ENCODE assay signal across 19 cellular contexts in genomic region chr2:179348921-179349320, GRCh38.
DNase-seq lines count a peak whose midpoint lies in the region; ATAC-seq and TF ChIP-seq lines count a peak whose summit lies in the region.
"Had no signal": no experiment of that assay in that cellular context is flagged by ENCODE, and none has a peak within 500 bp of the region (broad histone marks: within the 10 kb centered on the region; RNA-seq: fewer than 3 reads in every experiment).

No MANE protein-coding gene starts in this region.

- no peak overlapping the region for H3K4me2 ChIP-seq in GM23248 (ENCODE audit: unreplicated experiment)
- no peak overlapping the region for H3K4me2 ChIP-seq in smooth muscle cell
- H3K4me2 ChIP-seq: SK-N-SH had no signal

- H3K36me3 ChIP-seq in GM23248 (ENCODE audit: low read depth) (no peaks in the 10 kb centered on the region), adipocyte (ENCODE audit: control insufficient read depth, insufficient read depth, low read length, severe bottlenecking) (no peaks in the 10 kb centered on the region), gastroesophageal sphincter (no peaks in the 10 kb centered on the region), smooth muscle cell (ENCODE audit: low read depth) (no peaks in the 10 kb centered on the region), upper lobe of right lung (no peaks in the 10 kb centered on the region)

- H3K27ac ChIP-seq in GM23248 (no peak overlapping the region), gastroesophageal sphincter (peak overlapping the region in 3 of 4 donors; percentile 42 to 63 (median 45)), smooth muscle cell (ENCODE audit: low read depth) (no peak overlapping the region), upper lobe of right lung (no peak overlapping the region)
- H3K27ac ChIP-seq: C4-2B had no signal

- H3K4me3 ChIP-seq in GM23248 (no peak overlapping the region), adipocyte (ENCODE audit: low read length) (no peak overlapping the region), gastroesophageal sphincter (no peak overlapping the region), smooth muscle cell (no peak overlapping the region), upper lobe of right lung (no peak overlapping the region)

- H3F3A ChIP-seq in GM23248 (ENCODE audit: insufficient read depth), result no peaks in the 10 kb centered on the region
- no peaks in the 10 kb centered on the region for H3F3A ChIP-seq in smooth muscle cell (ENCODE audit: low read depth)

- WGBS in GM23248 (ENCODE audit: low coverage in 1 of 2, low lambda C conversion rate in 2 of 2, missing lambda C conversion rate in 2 of 2), 2 experiments, result 36 to 46% methylated on average over 3 of the region's 3 CpGs
- 33% methylated on average over 3 of the region's 3 CpGs for WGBS in gastroesophageal sphincter (ENCODE audit: low coverage in 1 of 2), 2 donors
- WGBS in smooth muscle cell (ENCODE audit: low lambda C conversion rate), result 80% methylated on average over 3 of the region's 3 CpGs

- no peaks in the 10 kb centered on the region for H3K9me2 ChIP-seq in GM23248 (ENCODE audit: insufficient read depth)
- H3K9me2 ChIP-seq: SK-N-SH had no signal

- H3K9me3 ChIP-seq in GM23248 (ENCODE audit: low read depth), result no peaks in the 10 kb centered on the region
- H3K9me3 ChIP-seq in adipocyte (ENCODE audit: control insufficient read depth, low read length), result no peaks in the 10 kb centered on the region
- no peaks in the 10 kb centered on the region for H3K9me3 ChIP-seq in gastroesophageal sphincter
- H3K9me3 ChIP-seq in smooth muscle cell (replicated peaks; ENCODE audit: low read depth), result no peaks in the 10 kb centered on the region
- H3K9me3 ChIP-seq in upper lobe of right lung, result no peaks in the 10 kb centered on the region
- H3K9me3 ChIP-seq: SK-N-SH had no signal

- no peak for TF ChIP-seq EP300 in gastroesophageal sphincter (IDR thresholded peaks at IDR 0.05)

- H3K27me3 ChIP-seq in GM23248 (replicated peaks; ENCODE audit: insufficient read depth) (no peaks in the 10 kb centered on the region), adipocyte (replicated peaks; ENCODE audit: control insufficient read depth, insufficient read depth, low read length) (no peaks in the 10 kb centered on the region), gastroesophageal sphincter (no peaks in the 10 kb centered on the region), smooth muscle cell (ENCODE audit: low read depth) (no peaks in the 10 kb centered on the region), upper lobe of right lung (no peaks in the 10 kb centered on the region)

- peak; percentile 26 for DNase-seq in GM23248
- DNase-seq in adipocyte (ENCODE audit: low read depth), result peak; percentile 13
- DNase-seq in smooth muscle cell (lab: John Stamatoyannopoulos, UW; ENCODE audit: unreplicated experiment), result no peak
- no peak for DNase-seq in T1000 (lab: John Stamatoyannopoulos, UW)
- no peak for DNase-seq in upper lobe of right lung
- no peak for DNase-seq in NCI-H2029 (lab: John Stamatoyannopoulos, UW)
- DNase-seq: DMS79, H7, HFFc6, MM.1S, NCI-H1092 treated with DMSO at 0.1 percent for 48 hours, NCI-H146, NCI-H2081 treated with DMSO at 0.1 percent for 48 hours, NCI-H446 treated with DMSO at 0.1 percent for 48 hours, OCI-M1, SHP77 treated with DMSO at 0.1 percent for 48 hours, SK-N-SH had no signal

- H3K4me1 ChIP-seq in GM23248 (ENCODE audit: insufficient read depth) (peaks cover 14% of the 10 kb centered on the region), adipocyte (ENCODE audit: control insufficient read depth, insufficient read depth, low read length) (peaks cover 13% of the 10 kb centered on the region), gastroesophageal sphincter (peaks cover 8 to 36% (median 10%) of the 10 kb centered on the region in 3 donors), smooth muscle cell (ENCODE audit: low read depth) (peaks cover 10% of the 10 kb centered on the region), upper lobe of right lung (no peaks in the 10 kb centered on the region)

- peak overlapping the region; percentile 26; the same call in 1 of the 2 replicates for H2AFZ ChIP-seq in GM23248
- H2AFZ ChIP-seq in smooth muscle cell (ENCODE audit: low read depth), result peak overlapping the region; percentile 33

- H3K9ac ChIP-seq in GM23248 (no peak overlapping the region), adipocyte (ENCODE audit: low read length) (no peak overlapping the region), smooth muscle cell (ENCODE audit: low read depth) (no peak overlapping the region)
- H3K9ac ChIP-seq: SK-N-SH had no signal

- TF ChIP-seq POLR2A in gastroesophageal sphincter (IDR thresholded peaks at IDR 0.05), result no peak

- H3K79me2 ChIP-seq in GM23248 (ENCODE audit: insufficient read depth) (no peaks in the 10 kb centered on the region), smooth muscle cell (ENCODE audit: low read depth) (no peaks in the 10 kb centered on the region)

- H4K20me1 ChIP-seq in GM23248 (ENCODE audit: insufficient read depth), result no peaks in the 10 kb centered on the region
- no peaks in the 10 kb centered on the region for H4K20me1 ChIP-seq in smooth muscle cell (ENCODE audit: low read depth)

- intact Hi-C loops in upper lobe of right lung (cut with DNase I), result no loop called here

- ATAC-seq in gastroesophageal sphincter, result no peak
- no peak for ATAC-seq in upper lobe of right lung

- in situ Hi-C loops in GM23248 (cut with MboI), result loop anchor here (25.0 kb wide), 1 partner anchor 112 kb away; no protein-coding TSS in a partner anchor

- TF ChIP-seq CTCF in gastroesophageal sphincter (IDR thresholded peaks at IDR 0.05) (no peak), smooth muscle cell (IDR thresholded peaks at IDR 0.05; ENCODE audit: borderline replicate concordance, insufficient read depth, poor library complexity, severe bottlenecking) (no peak), upper lobe of right lung (IDR thresholded peaks at IDR 0.05) (no peak)

Comparison
In these comparisons a context has a peak if more than half of its experiments do, and no peak if none do; other contexts are left out.
1. DNase-seq: peak in GM23248 (single experiment) and adipocyte (single experiment); none in smooth muscle cell (single experiment), T1000 (single experiment), upper lobe of right lung (single experiment) and NCI-H2029 (single experiment).
2. H3K27ac ChIP-seq: peak in gastroesophageal sphincter (3 of 4); none in GM23248 (single experiment), smooth muscle cell (single experiment) and upper lobe of right lung (single experiment).